ENCODE assay signal across 22 cellular contexts in the genomic region with DNA sequence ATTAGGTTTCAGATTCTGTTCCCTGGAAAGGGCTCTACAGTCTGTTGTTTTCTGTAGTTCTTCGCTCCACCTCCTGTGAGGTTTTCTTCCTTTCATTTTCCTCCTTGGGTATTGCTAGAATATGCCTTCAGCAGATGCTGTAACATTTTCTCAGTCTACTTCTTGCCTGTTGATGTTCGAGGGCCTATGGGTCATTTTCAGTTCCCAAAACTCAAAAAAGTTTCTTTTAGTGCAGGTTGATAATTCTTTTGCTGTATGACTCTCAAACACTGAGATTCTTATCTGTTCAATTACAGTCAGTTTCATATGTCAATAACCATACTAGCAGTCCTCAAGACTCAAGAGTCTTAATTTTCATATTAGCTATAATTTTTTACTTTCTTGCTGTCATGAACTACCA.
DNase-seq lines count a peak whose midpoint lies in the region; ATAC-seq lines count a peak whose summit lies in the region.
"Had no signal": no experiment of that assay in that cellular context is flagged by ENCODE, and none has a peak within 500 bp of the region (broad histone marks: within the 10 kb centered on the region; RNA-seq: fewer than 3 reads in every experiment).

No MANE protein-coding gene starts in this region.

- peak; percentile 88 for ATAC-seq in GM18867 (IDR thresholded peaks at IDR 0.05; ENCODE audit: unreplicated experiment)
- ATAC-seq in GM21447 (IDR thresholded peaks at IDR 0.05; ENCODE audit: unreplicated experiment) = peak; percentile 53
- ATAC-seq in HG02938 (IDR thresholded peaks at IDR 0.05; ENCODE audit: unreplicated experiment) = peak; percentile 68
- no peak for ATAC-seq in HG03135 (IDR thresholded peaks at IDR 0.05; ENCODE audit: unreplicated experiment)
- ATAC-seq: activated CD4-positive, CD25-positive, alpha-beta regulatory T cell treated with anti-CD3 and anti-CD28 coated beads, Interleukin-2, amount 50 U/mL, for 24 hours; activated CD8-positive, alpha-beta memory T cell treated with anti-CD3 and anti-CD28 coated beads, Interleukin-2, amount 10 ng/mL, durations not matched to agents 7 days and 5 days; esophagus mucosa; left ventricle myocardium superior; PC-3; stimulated activated naive CD8-positive, alpha-beta T cell treated with anti-CD3 and anti-CD28 coated beads, Interleukin-15, Interleukin-2, amounts not matched to agents 100 U/mL and 50 U/mL, for 24 hours had no signal

- DNase-seq in DMS79 (lab: John Stamatoyannopoulos, UW) (no peak), LoVo (ENCODE audit: low spot score) (no peak)
- no peak for DNase-seq in activated T-cell treated with anti-CD3 and anti-CD28 coated beads, Interleukin-2, amount 50 U/mL, for 48 hours
- DNase-seq: activated CD8-positive, alpha-beta memory T cell treated with anti-CD3 and anti-CD28 coated beads, Interleukin-2, amount 10 ng/mL, durations not matched to agents 7 days and 5 days; activated gamma-delta T cell; amygdala; BE2C; caudate nucleus; H7; left ventricle myocardium superior; NCI-H1417 treated with DMSO at 0.1 percent for 48 hours; NCI-H69; PC-3; stimulated activated naive CD8-positive, alpha-beta T cell treated with anti-CD3 and anti-CD28 coated beads, Interleukin-15, Interleukin-2, amounts not matched to agents 100 U/mL and 50 U/mL, for 24 hours; T1000; trophoblast cell had no signal
